In the genomic region with DNA sequence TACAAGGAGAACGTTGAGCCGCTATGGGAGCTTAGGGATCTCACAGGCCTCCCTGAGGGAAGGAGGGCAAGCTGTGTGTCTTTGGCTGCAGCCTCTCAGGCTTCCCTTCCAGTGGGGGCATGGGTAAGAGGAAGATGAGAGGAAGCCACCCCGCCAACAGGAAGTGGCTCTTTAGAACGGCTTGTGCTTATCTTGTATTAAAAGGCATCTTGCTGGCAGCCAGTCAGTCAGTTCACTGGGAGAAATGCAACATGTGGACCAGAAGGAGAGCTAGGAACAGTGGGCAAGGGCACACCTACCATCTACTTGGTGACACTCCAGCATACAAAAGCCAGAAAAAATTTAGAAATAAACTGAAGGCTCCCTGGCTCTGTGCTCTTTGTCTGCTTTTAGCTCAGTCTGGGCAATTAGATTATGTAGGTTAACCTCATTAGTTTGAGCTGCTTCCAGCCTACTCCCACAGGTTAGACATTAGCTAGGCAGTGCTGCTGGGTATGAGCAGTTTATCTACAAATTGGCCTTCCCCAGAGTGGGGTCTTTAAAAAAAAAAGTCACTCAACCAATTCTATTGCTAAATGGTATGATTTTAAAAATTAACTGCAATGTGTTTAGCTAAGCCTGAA, we compare ENCODE assay signal across 9 cellular contexts.
DNase-seq lines count a peak whose midpoint lies in the region; ATAC-seq, FAIRE-seq and TF ChIP-seq lines count a peak whose summit lies in the region.
"Had no signal": no experiment of that assay in that cellular context is flagged by ENCODE, and none has a peak within 500 bp of the region (broad histone marks: within the 10 kb centered on the region; RNA-seq: fewer than 3 reads in every experiment).

No MANE protein-coding gene starts in this region.

- no peaks in the 10 kb centered on the region for H3K27me3 Mint-ChIP-seq in astrocyte (ENCODE audit: low read depth, unreplicated experiment)

- FAIRE-seq in astrocyte (lab: Jason Lieb, UNC) = no peak

- H3K9me3 Mint-ChIP-seq in astrocyte (ENCODE audit: unreplicated experiment) = no peaks in the 10 kb centered on the region

- H3K4me3 ChIP-seq in astrocyte (ENCODE audit: insufficient read depth, low read depth, low read length) (no peak overlapping the region), thymus (ENCODE audit: low read length) (no peak overlapping the region)

- 40% methylated on average over 4 of the region's 4 CpGs for WGBS in thymus

- H3K79me2 ChIP-seq in astrocyte (ENCODE audit: insufficient read depth, low read length) = no peaks in the 10 kb centered on the region

- peaks cover 2% of the 10 kb centered on the region for H3K36me3 Mint-ChIP-seq in astrocyte (ENCODE audit: low read depth, unreplicated experiment)

- TF ChIP-seq CTCF in astrocyte (IDR thresholded peaks at IDR 0.05; ENCODE audit: insufficient read depth, low read depth, low read length) = no peak

- no peak overlapping the region for H3K4me2 ChIP-seq in astrocyte (ENCODE audit: low read length)

- DNase-seq in left cardiac atrium (peak; percentile 27), cardiac septum (ENCODE audit: low spot score) (no peak), NOMO-1 treated with dmso at 0.1 percent for 144 hours (lab: John Stamatoyannopoulos, UW; ENCODE audit: unreplicated experiment) (peak; percentile 74), astrocyte (ENCODE audit: low read depth) (no peak), glomerular visceral epithelial cell (ENCODE audit: extremely low spot score) (no peak)
- DNase-seq: posterior cingulate gyrus had no signal

- H3K27ac ChIP-seq in astrocyte (ENCODE audit: low read depth, low read length) (no peak overlapping the region), thymus (ENCODE audit: low read depth) (peak overlapping the region; percentile 68)

- H2AFZ ChIP-seq in astrocyte (ENCODE audit: low read depth, low read length) = peak overlapping the region; percentile 46

- no peak overlapping the region for H3K9ac ChIP-seq in astrocyte (ENCODE audit: low read length)

- H3K9me3 ChIP-seq in astrocyte (ENCODE audit: insufficient read depth, low read depth, low read length) (no peaks in the 10 kb centered on the region), thymus (ENCODE audit: control insufficient read depth) (no peaks in the 10 kb centered on the region)

- H4K20me1 ChIP-seq in astrocyte (ENCODE audit: insufficient read depth, low read length) = no peaks in the 10 kb centered on the region

- H3K4me1 ChIP-seq in astrocyte (ENCODE audit: insufficient read depth, low read length) = no peaks in the 10 kb centered on the region
- peaks cover 2% of the 10 kb centered on the region for H3K4me1 ChIP-seq in thymus (ENCODE audit: control insufficient read depth, insufficient read depth, low read length)

- H3K4me1 Mint-ChIP-seq in astrocyte (ENCODE audit: low read depth, unreplicated experiment) = no peaks in the 10 kb centered on the region

- no peak overlapping the region for H3K27ac Mint-ChIP-seq in astrocyte (ENCODE audit: unreplicated experiment)

- H3K4me3 Mint-ChIP-seq in astrocyte (ENCODE audit: unreplicated experiment) = no peak overlapping the region

- ATAC-seq in left cardiac atrium = peak in 1 of 2 donors; percentile 17
- no peak for ATAC-seq in HG02588 (IDR thresholded peaks at IDR 0.05; ENCODE audit: unreplicated experiment)
- no peak for ATAC-seq in HG03521 (IDR thresholded peaks at IDR 0.05; ENCODE audit: unreplicated experiment)

- H3K36me3 ChIP-seq in astrocyte (ENCODE audit: insufficient read depth, low read length) (no peaks in the 10 kb centered on the region), thymus (ENCODE audit: control insufficient read depth, insufficient read depth) (no peaks in the 10 kb centered on the region)

- H3K27me3 ChIP-seq in astrocyte (ENCODE audit: insufficient read depth, low read length) = no peaks in the 10 kb centered on the region
- H3K27me3 ChIP-seq in thymus (ENCODE audit: control insufficient read depth, insufficient read depth) = no peaks in the 10 kb centered on the region

- intact Hi-C loops in left cardiac atrium (cut with DNase I) = no loop called here
- intact Hi-C loops in cardiac septum (cut with DNase I) = no loop called here

Comparison
In these comparisons a context has a peak if more than half of its experiments do, and no peak if none do; other contexts are left out.
1. DNase-seq: peak in left cardiac atrium (single experiment) and NOMO-1 treated with dmso at 0.1 percent for 144 hours (single experiment); none in cardiac septum (single experiment), astrocyte (single experiment) and glomerular visceral epithelial cell (single experiment).